8 cellular contexts compared by ENCODE assay signal in the genomic region with DNA sequence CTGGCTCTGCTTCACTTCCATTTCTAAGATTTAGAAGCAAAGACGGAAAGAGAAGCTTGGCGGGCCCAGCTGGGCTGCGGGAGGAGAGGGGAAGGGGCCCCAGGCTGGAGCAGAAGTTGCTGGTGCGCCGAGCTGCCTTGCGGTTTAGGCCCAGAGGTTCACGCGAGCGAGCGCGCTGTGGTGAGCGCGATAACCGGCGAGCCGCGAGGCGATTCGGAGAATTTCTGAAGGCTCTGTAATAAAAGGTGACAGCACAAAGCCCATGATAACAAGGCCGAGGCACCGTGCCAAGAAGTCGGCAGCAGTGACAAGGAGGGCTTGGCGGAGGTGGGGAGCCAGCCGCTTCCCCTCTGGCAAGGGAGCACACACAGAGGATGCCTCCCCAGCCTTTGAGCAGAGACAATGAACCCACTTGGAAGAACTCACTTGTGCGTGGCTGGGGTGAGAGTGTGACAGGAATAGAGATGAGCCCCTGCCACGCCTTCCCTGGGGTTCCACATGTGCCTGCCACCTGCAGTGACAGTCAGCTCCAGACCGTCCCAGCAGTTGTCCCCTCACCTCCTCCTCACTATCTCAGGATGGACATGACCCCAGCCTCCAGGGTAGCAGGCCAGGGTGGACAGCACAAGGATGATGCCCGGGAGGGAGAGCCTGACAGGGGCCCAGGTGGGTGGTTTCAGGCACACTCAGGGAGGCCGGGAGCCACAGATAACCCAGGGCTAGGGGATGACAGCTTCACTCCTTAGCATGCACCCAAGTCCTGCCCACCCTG.
A peak's percentile ranks its signal among the peaks of the same experiment; 100 is the strongest.
DNase-seq lines count a peak whose midpoint lies in the region; ATAC-seq and TF ChIP-seq lines count a peak whose summit lies in the region.

No MANE protein-coding gene starts in this region.

- H4K20me1 ChIP-seq in hepatocyte (ENCODE audit: insufficient read depth, poor library complexity, severe bottlenecking), result no peaks in the 10 kb centered on the region

- H2AFZ ChIP-seq in hepatocyte, result no peak overlapping the region

- H3K4me2 ChIP-seq in hepatocyte, result no peak overlapping the region

- H3K36me3 ChIP-seq in hepatocyte (replicated peaks; ENCODE audit: insufficient read depth, low read depth), result no peaks in the 10 kb centered on the region

- H3K9me2 ChIP-seq in hepatocyte (replicated peaks; ENCODE audit: insufficient read depth), result no peaks in the 10 kb centered on the region

- peaks cover 3% of the 10 kb centered on the region for H3K27me3 ChIP-seq in hepatocyte

- peaks cover 58 to 70% of the 10 kb centered on the region in 2 donors for H3K27me3 Mint-ChIP-seq in natural killer cell treated with Interleukin-12 subunit alpha and Interleukin-12 subunit beta and Interleukin-15 and Interleukin-18, amount 100 ng/mL, for 72 hours

- peak overlapping the region; percentile 69 for H3K4me3 Mint-ChIP-seq in natural killer cell treated with Interleukin-12 subunit alpha and Interleukin-12 subunit beta and Interleukin-15 and Interleukin-18, amount 100 ng/mL, for 72 hours

- H3K9me3 ChIP-seq in hepatocyte (ENCODE audit: low read depth), result no peaks in the 10 kb centered on the region

- 74% methylated on average over 29 of the region's 29 CpGs for WGBS in hepatocyte (ENCODE audit: low lambda C conversion rate, missing lambda C conversion rate)

- H3K79me2 ChIP-seq in hepatocyte, result no peaks in the 10 kb centered on the region

- no peak overlapping the region for H3K27ac ChIP-seq in hepatocyte

- ATAC-seq in natural killer cell treated with Interleukin-12 subunit alpha and Interleukin-12 subunit beta and Interleukin-15 and Interleukin-18, amount 100 ng/mL, for 72 hours, result peak; percentile 61 to 70
- ATAC-seq in GM21390 (IDR thresholded peaks at IDR 0.05; ENCODE audit: unreplicated experiment) (no peak), HG03442 (IDR thresholded peaks at IDR 0.05; ENCODE audit: unreplicated experiment) (no peak)

- peaks cover 18% of the 10 kb centered on the region in 2 donors for H3K4me1 Mint-ChIP-seq in natural killer cell treated with Interleukin-12 subunit alpha and Interleukin-12 subunit beta and Interleukin-15 and Interleukin-18, amount 100 ng/mL, for 72 hours (ENCODE audit: low read depth in 2 of 2)

- no peaks in the 10 kb centered on the region for H3K9me3 Mint-ChIP-seq in natural killer cell treated with Interleukin-12 subunit alpha and Interleukin-12 subunit beta and Interleukin-15 and Interleukin-18, amount 100 ng/mL, for 72 hours

- H3K27ac Mint-ChIP-seq in natural killer cell treated with Interleukin-12 subunit alpha and Interleukin-12 subunit beta and Interleukin-15 and Interleukin-18, amount 100 ng/mL, for 72 hours, result no peak overlapping the region

- H3K4me3 ChIP-seq in hepatocyte, result no peak overlapping the region

- H3K4me1 ChIP-seq in hepatocyte (ENCODE audit: insufficient read depth), result peaks cover 9% of the 10 kb centered on the region

- TF ChIP-seq CTCF in hepatocyte (IDR thresholded peaks at IDR 0.05; ENCODE audit: poor library complexity), result no peak

- no peaks in the 10 kb centered on the region for H3K36me3 Mint-ChIP-seq in natural killer cell treated with Interleukin-12 subunit alpha and Interleukin-12 subunit beta and Interleukin-15 and Interleukin-18, amount 100 ng/mL, for 72 hours

- peak; percentile 39 for DNase-seq in CD1c-positive myeloid dendritic cell (ENCODE audit: extremely low spot score)
- peak; percentile 83 for DNase-seq in NOMO-1 treated with dmso at 0.1 percent for 144 hours (lab: John Stamatoyannopoulos, UW; ENCODE audit: unreplicated experiment)
- DNase-seq in activated naive CD4-positive, alpha-beta T cell treated with Interleukin-2 at 50 U/mL for 16 hours, result peak; percentile 26
- DNase-seq in natural killer cell treated with Interleukin-12 subunit alpha and Interleukin-12 subunit beta and Interleukin-15 and Interleukin-18, amount 100 ng/mL, for 72 hours (ENCODE audit: low spot score), result no peak
- no peak for DNase-seq in hepatocyte (ENCODE audit: low spot score)
- DNase-seq in GM03348 (ENCODE audit: low spot score), result no peak

Comparison
In these comparisons a context has a peak if more than half of its experiments do, and no peak if none do; other contexts are left out.
1. DNase-seq: peak in CD1c-positive myeloid dendritic cell (single experiment), NOMO-1 treated with dmso at 0.1 percent for 144 hours (single experiment) and activated naive CD4-positive, alpha-beta T cell treated with Interleukin-2 at 50 U/mL for 16 hours (single experiment); none in natural killer cell treated with Interleukin-12 subunit alpha and Interleukin-12 subunit beta and Interleukin-15 and Interleukin-18, amount 100 ng/mL, for 72 hours (single experiment), hepatocyte (single experiment) and GM03348 (single experiment).
2. ATAC-seq: peak in natural killer cell treated with Interleukin-12 subunit alpha and Interleukin-12 subunit beta and Interleukin-15 and Interleukin-18, amount 100 ng/mL, for 72 hours (2 of 2); none in GM21390 (single experiment) and HG03442 (single experiment).